ENCODE assay signal across 8 cellular contexts in the genomic region with DNA sequence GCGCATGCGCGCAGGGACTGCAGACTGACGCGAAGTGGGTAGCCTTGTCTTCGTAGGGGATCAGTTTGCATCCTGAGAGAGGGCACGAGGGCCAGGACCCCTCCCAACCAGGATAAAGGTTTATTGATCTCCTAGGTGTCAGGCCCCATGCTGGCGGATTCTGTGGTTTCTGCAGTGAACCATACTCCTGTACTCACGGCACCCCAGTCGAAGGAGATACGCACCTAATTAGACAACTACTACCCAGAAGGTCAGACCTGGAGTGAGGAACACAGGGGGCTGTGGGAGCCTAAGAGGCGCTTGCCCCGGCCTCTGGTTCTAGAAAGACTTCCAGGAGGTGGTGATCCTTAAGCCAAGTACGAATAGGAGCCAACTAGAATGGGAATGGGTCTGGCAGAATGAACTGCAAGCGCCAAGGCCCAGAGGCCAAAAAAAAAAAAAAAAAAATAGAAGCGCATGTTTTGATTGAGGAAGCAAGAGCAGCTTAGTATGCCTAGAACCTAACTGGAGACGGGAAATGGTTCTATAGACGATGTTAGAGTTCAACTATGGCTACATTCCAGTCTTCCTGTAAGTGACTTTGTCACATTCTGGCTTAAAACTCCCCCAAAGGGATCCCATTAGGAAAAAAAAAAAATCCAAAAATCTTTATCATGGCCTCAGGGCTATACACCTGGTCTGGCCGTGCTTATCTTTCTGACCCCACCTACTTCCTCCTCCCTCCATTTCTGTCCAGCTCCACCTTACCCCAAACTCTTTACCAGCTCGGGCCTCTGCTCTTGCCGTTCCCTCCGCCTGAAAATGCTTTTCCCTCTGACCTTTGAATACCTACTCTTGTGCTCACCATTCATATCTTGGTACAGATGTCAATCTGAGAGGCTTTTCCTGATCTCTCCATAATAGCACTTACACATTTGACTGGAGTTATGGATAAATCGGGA. TPM values are rescaled to one million over a fixed set of nuclear protein-coding genes. Genes with fewer than 3 reads are reported as not detected.
A peak's percentile ranks its signal among the peaks of the same experiment; 100 is the strongest.
DNase-seq lines count a peak whose midpoint lies in the region; ATAC-seq and TF ChIP-seq lines count a peak whose summit lies in the region.

No MANE protein-coding gene starts in this region.

- H3K36me3 Mint-ChIP-seq in T-helper 17 cell (ENCODE audit: low read depth), result no peaks in the 10 kb centered on the region
- peaks cover 9% of the 10 kb centered on the region for H3K36me3 Mint-ChIP-seq in dendritic cell treated with granulocyte-macrophage colony-stimulating factor and Interleukin-4, amounts not matched to agents 40 ng/mL and 50 ng/mL, for 4 days (ENCODE audit: low read depth)
- peaks cover 32% of the 10 kb centered on the region for H3K36me3 Mint-ChIP-seq in nephron progenitor cell (ENCODE audit: low read depth)

- no peaks in the 10 kb centered on the region for H3K9me3 Mint-ChIP-seq in dendritic cell treated with granulocyte-macrophage colony-stimulating factor and Interleukin-4, amounts not matched to agents 40 ng/mL and 50 ng/mL, for 4 days
- H3K9me3 Mint-ChIP-seq in nephron progenitor cell, result no peaks in the 10 kb centered on the region

- H3K4me1 Mint-ChIP-seq in T-helper 17 cell (peaks cover 25% of the 10 kb centered on the region), nephron progenitor cell (peaks cover 48% of the 10 kb centered on the region)
- peaks cover 22% of the 10 kb centered on the region for H3K4me1 Mint-ChIP-seq in dendritic cell treated with granulocyte-macrophage colony-stimulating factor and Interleukin-4, amounts not matched to agents 40 ng/mL and 50 ng/mL, for 4 days (ENCODE audit: low read depth)

- no peak for TF ChIP-seq CTCF in nephron progenitor cell (IDR thresholded peaks at IDR 0.05)

- H3K27me3 Mint-ChIP-seq in T-helper 17 cell, result no peaks in the 10 kb centered on the region
- peaks cover 8% of the 10 kb centered on the region for H3K27me3 Mint-ChIP-seq in dendritic cell treated with granulocyte-macrophage colony-stimulating factor and Interleukin-4, amounts not matched to agents 40 ng/mL and 50 ng/mL, for 4 days
- no peaks in the 10 kb centered on the region for H3K27me3 Mint-ChIP-seq in nephron progenitor cell (ENCODE audit: low read depth, poor library complexity)

- H3K27ac Mint-ChIP-seq in T-helper 17 cell (peak overlapping the region; percentile 91), nephron progenitor cell (peak overlapping the region; percentile 100)
- H3K27ac Mint-ChIP-seq in dendritic cell treated with granulocyte-macrophage colony-stimulating factor and Interleukin-4, amounts not matched to agents 40 ng/mL and 50 ng/mL, for 4 days, result peak overlapping the region; percentile 97

- no peak for ATAC-seq in T-helper 17 cell
- no peak for ATAC-seq in GM18520 (IDR thresholded peaks at IDR 0.05; ENCODE audit: unreplicated experiment)
- no peak for ATAC-seq in GM18867 (IDR thresholded peaks at IDR 0.05; ENCODE audit: unreplicated experiment)

- intact Hi-C loops in dendritic cell treated with granulocyte-macrophage colony-stimulating factor and Interleukin-4, amounts not matched to agents 40 ng/mL and 50 ng/mL, for 4 days (cut with micrococcal nuclease), result no loop called here

- peak; percentile 66 to 75 (median 69) for DNase-seq in T-helper 17 cell
- DNase-seq in nephron progenitor cell, result peak; percentile 89
- no peak for DNase-seq in hepatic stellate cell (ENCODE audit: low spot score)
- DNase-seq in NCI-H1436 (lab: John Stamatoyannopoulos, UW), result no peak

- peak overlapping the region; percentile 97 for H3K4me3 Mint-ChIP-seq in T-helper 17 cell
- H3K4me3 Mint-ChIP-seq in dendritic cell treated with granulocyte-macrophage colony-stimulating factor and Interleukin-4, amounts not matched to agents 40 ng/mL and 50 ng/mL, for 4 days, result peak overlapping the region; percentile 96
- peak overlapping the region; percentile 89 for H3K4me3 Mint-ChIP-seq in nephron progenitor cell

- no peaks in the 10 kb centered on the region for H3K9me3 ChIP-seq in T-helper 17 cell (ENCODE audit: control insufficient read depth, low read length, poor library complexity, severe bottlenecking)

- H3K4me3 ChIP-seq in GM08714 (ENCODE audit: low read length), result peak overlapping the region; percentile 97

RNA-seq across cellular contexts. Expression of a gene that starts 0.9 kb away (rescaled TPM):
- 10 to 100 TPM; 23.8 to 26.3 TPM for total RNA-seq in T-helper 17 cell

RNA-seq across cellular contexts. Expression of a gene that starts 8.4 kb away (rescaled TPM):
- under 1 TPM; 0.40 to 0.60 TPM for total RNA-seq in T-helper 17 cell

RNA-seq across cellular contexts. Expression of a gene that starts 19.3 kb away (rescaled TPM):
- under 1 TPM; 0.40 to 0.91 TPM for total RNA-seq in T-helper 17 cell

RNA-seq across cellular contexts. Expression of a gene that starts 23.9 kb away (rescaled TPM):
- total RNA-seq in T-helper 17 cell, result 10 to 100 TPM in 1 of 2 donors, 1 to 10 TPM in 1; 7.9 to 11.1 TPM

RNA-seq across cellular contexts. Expression of a gene that starts 24.4 kb away (rescaled TPM):
- total RNA-seq in T-helper 17 cell, result 10 to 100 TPM; 49.9 to 51.1 TPM

Comparison
In these comparisons a context has a peak if more than half of its experiments do, and no peak if none do; other contexts are left out.
1. DNase-seq: peak in T-helper 17 cell (3 of 3) and nephron progenitor cell (single experiment); none in hepatic stellate cell (single experiment) and NCI-H1436 (single experiment).
2. Peak in every context shown above with its lines, with median percentiles within 50 percentile points of each other: H3K27ac Mint-ChIP-seq and H3K4me3 Mint-ChIP-seq.